In the genomic region with DNA sequence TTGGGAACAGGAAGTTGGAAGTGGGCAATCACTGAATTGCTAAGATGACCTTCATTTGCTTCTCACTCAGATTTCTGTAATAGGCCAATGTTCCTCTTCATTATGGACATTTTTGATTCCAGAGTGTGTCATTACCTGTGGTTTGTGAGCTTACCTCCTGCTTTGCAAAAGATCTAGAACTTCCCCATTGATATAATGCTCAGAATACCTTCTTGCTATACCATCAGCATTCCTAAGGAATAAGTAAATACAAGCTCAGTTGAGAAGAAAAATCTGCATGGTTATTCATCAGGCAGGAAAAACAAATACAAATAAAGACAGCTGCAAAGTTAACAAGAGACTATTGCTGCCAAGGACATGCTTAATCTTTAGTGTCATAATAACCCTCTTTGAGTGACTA, we compare ENCODE assay signal across 15 cellular contexts. TPM values are rescaled to one million over a fixed set of nuclear protein-coding genes. Genes with fewer than 3 reads are reported as not detected.
DNase-seq lines count a peak whose midpoint lies in the region; ATAC-seq and TF ChIP-seq lines count a peak whose summit lies in the region.
"Had no signal": no experiment of that assay in that cellular context is flagged by ENCODE, and none has a peak within 500 bp of the region (broad histone marks: within the 10 kb centered on the region; RNA-seq: fewer than 3 reads in every experiment).

No MANE protein-coding gene starts in this region.

- H3K9me2 ChIP-seq in hepatocyte (replicated peaks; ENCODE audit: insufficient read depth), result no peaks in the 10 kb centered on the region

- peaks cover 4% of the 10 kb centered on the region for H3K79me2 ChIP-seq in hepatocyte

- no peak overlapping the region for H3K4me2 ChIP-seq in hepatocyte

- TF ChIP-seq CTCF in hepatocyte (IDR thresholded peaks at IDR 0.05; ENCODE audit: poor library complexity) (no peak), sigmoid colon (IDR thresholded peaks at IDR 0.05) (no peak)

- H2AFZ ChIP-seq in hepatocyte, result no peak overlapping the region

- peak overlapping the region; percentile 34 to 89 for H3K27ac Mint-ChIP-seq in activated naive CD4-positive, alpha-beta T cell treated with anti-CD3 and anti-CD28 coated beads, Interleukin-2, amount 50 U/mL, for 72 hours
- peak overlapping the region; percentile 23 to 99 for H3K27ac Mint-ChIP-seq in T-cell

- H3K4me3 ChIP-seq in hepatocyte, result no peak overlapping the region
- H3K4me3 ChIP-seq in sigmoid colon, result no peak overlapping the region

- POLR2A ChIA-PET in T-cell (lab: Charles Lee), result interaction anchor here in 1 of 2 donors (0.5 to 1.6 kb wide), 2 partner anchors 13 to 64 kb away, joined by 3 to 5 read pairs; a partner anchor contains a TSS

- H4K20me1 ChIP-seq in hepatocyte (ENCODE audit: insufficient read depth, poor library complexity, severe bottlenecking), result no peaks in the 10 kb centered on the region

- no peak for TF ChIP-seq EP300 in sigmoid colon (IDR thresholded peaks at IDR 0.05)

- H3K4me1 Mint-ChIP-seq in T-cell, result peaks cover 26 to 31% (median 30%) of the 10 kb centered on the region in 3 donors

- H3K4me1 ChIP-seq in hepatocyte (ENCODE audit: insufficient read depth) (peaks cover 14% of the 10 kb centered on the region), sigmoid colon (peaks cover 0 to 22% (median 19%) of the 10 kb centered on the region in 4 donors)

- TF ChIP-seq POLR2A in sigmoid colon (IDR thresholded peaks at IDR 0.05), result no peak

- H3K36me3 Mint-ChIP-seq in activated naive CD4-positive, alpha-beta T cell treated with anti-CD3 and anti-CD28 coated beads, Interleukin-2, amount 50 U/mL, for 72 hours, result peaks cover 5 to 19% of the 10 kb centered on the region in 2 donors
- peaks cover 12% of the 10 kb centered on the region for H3K36me3 Mint-ChIP-seq in T-cell

- intact Hi-C loops in sigmoid colon (cut with DNase I), result loop anchor here (5.0 to 10.0 kb wide), 4 partner anchors 56 to 1623 kb away; a partner anchor contains a TSS

- ATAC-seq in activated naive CD4-positive, alpha-beta T cell treated with anti-CD3 and anti-CD28 coated beads, Interleukin-2, amount 50 U/mL, for 72 hours, result no peak
- ATAC-seq in T-cell (replicated peaks in 1 of 4), result no peak
- ATAC-seq in GM21447 (IDR thresholded peaks at IDR 0.05; ENCODE audit: unreplicated experiment), result no peak
- ATAC-seq: gastrocnemius medialis had no signal

- CTCF ChIA-PET in T-cell (lab: Charles Lee), result interaction anchor here (0.7 to 2.3 kb wide), 3 partner anchors 8 to 142 kb away, joined by 4 to 7 read pairs (median 4); a partner anchor contains a TSS

- no peaks in the 10 kb centered on the region for H3K27me3 ChIP-seq in hepatocyte
- no peaks in the 10 kb centered on the region for H3K27me3 ChIP-seq in sigmoid colon
- H3K27me3 ChIP-seq: gastrocnemius medialis had no signal

- H3K36me3 ChIP-seq in hepatocyte (replicated peaks; ENCODE audit: insufficient read depth, low read depth) (no peaks in the 10 kb centered on the region), sigmoid colon (no peaks in the 10 kb centered on the region)

- H3K27me3 Mint-ChIP-seq in T-cell, result no peaks in the 10 kb centered on the region

- peak overlapping the region in 2 of 3 donors; percentile 19 to 94 for H3K4me3 Mint-ChIP-seq in T-cell

- H3K27ac ChIP-seq in hepatocyte, result peak overlapping the region; percentile 92
- H3K27ac ChIP-seq in sigmoid colon, result no peak overlapping the region

- H3K9me3 Mint-ChIP-seq in activated naive CD4-positive, alpha-beta T cell treated with anti-CD3 and anti-CD28 coated beads, Interleukin-2, amount 50 U/mL, for 72 hours, result no peaks in the 10 kb centered on the region
- H3K9me3 Mint-ChIP-seq in T-cell, result no peaks in the 10 kb centered on the region

- H3K9me3 ChIP-seq in hepatocyte (ENCODE audit: low read depth), result no peaks in the 10 kb centered on the region
- no peaks in the 10 kb centered on the region for H3K9me3 ChIP-seq in sigmoid colon
- H3K9me3 ChIP-seq: gastrocnemius medialis had no signal

- DNase-seq in activated naive CD4-positive, alpha-beta T cell treated with anti-CD3 and anti-CD28 coated beads, Interleukin-2, amount 50 U/mL, for 72 hours (ENCODE audit: low spot score in 2 of 2), result no peak
- DNase-seq in activated naive CD4-positive, alpha-beta T cell treated with Interleukin-2 at 50 U/mL for 16 hours, result no peak
- DNase-seq in T-cell (no peak), hepatocyte (ENCODE audit: low spot score) (no peak), renal cortical epithelial cell (ENCODE audit: low read depth) (peak; percentile 25), sigmoid colon (no peak), MV-4-11 (lab: John Stamatoyannopoulos, UW) (no peak)
- DNase-seq: DMS79 treated with DMSO at 0.1 percent for 48 hours; gastrocnemius medialis; mammary epithelial cell; NCI-H2107; NCI-H748 treated with DMSO at 0.1 percent for 48 hours; RPMI8226; stimulated activated naive CD4-positive, alpha-beta T cell treated with Interleukin-2 at 50 U/mL for 16 hours had no signal

RNA-seq across cellular contexts. Expression of a gene that starts 5.6 kb away (rescaled TPM):
- 1,000 to 10,000 TPM; 2,715 to 3,354 TPM for total RNA-seq in activated naive CD4-positive, alpha-beta T cell treated with anti-CD3 and anti-CD28 coated beads, Interleukin-2, amount 50 U/mL, for 72 hours
- total RNA-seq in T-cell, result 1,000 to 10,000 TPM; 2,898 to 3,980 (median 3,701) TPM
- total RNA-seq in hepatocyte, result 390 and 395 TPM in 2 replicates
- polyA plus RNA-seq in hepatocyte, result 470 and 492 TPM in 2 replicates
- 347 and 384 TPM in 2 replicates for total RNA-seq in renal cortical epithelial cell
- total RNA-seq in sigmoid colon, result 100 to 1,000 TPM; 447 to 619 (median 549) TPM
- 1,000 to 10,000 TPM; 1,034 to 1,712 (median 1,302) TPM for polyA plus RNA-seq in sigmoid colon

RNA-seq across cellular contexts. Expression of a gene that starts 25.4 kb away (rescaled TPM):
- total RNA-seq in activated naive CD4-positive, alpha-beta T cell treated with anti-CD3 and anti-CD28 coated beads, Interleukin-2, amount 50 U/mL, for 72 hours, result 1 to 10 TPM in 1 of 2 donors, under 1 TPM in 1; 0.91 to 5.7 TPM
- 10 to 100 TPM in 3 of 5 donors, 1 to 10 TPM in 2; 7.3 to 12.2 (median 11.2) TPM for total RNA-seq in T-cell
- 3.6 and 4.7 TPM in 2 replicates for total RNA-seq in hepatocyte
- polyA plus RNA-seq in hepatocyte, result 1.2 and 1.8 TPM in 2 replicates
- total RNA-seq in renal cortical epithelial cell, result 4.0 and 8.9 TPM in 2 replicates
- total RNA-seq in sigmoid colon, result 1 to 10 TPM; 3.4 to 5.1 (median 4.5) TPM
- 1 to 10 TPM; 1.2 to 2.6 (median 1.6) TPM for polyA plus RNA-seq in sigmoid colon

RNA-seq across cellular contexts. Expression of a gene that starts 54.3 kb away (rescaled TPM):
- 1 to 10 TPM; 4.3 to 4.9 TPM for total RNA-seq in activated naive CD4-positive, alpha-beta T cell treated with anti-CD3 and anti-CD28 coated beads, Interleukin-2, amount 50 U/mL, for 72 hours
- 1 to 10 TPM; 2.0 to 3.1 (median 3.1) TPM for total RNA-seq in T-cell
- total RNA-seq in hepatocyte, result 4.4 and 5.4 TPM in 2 replicates
- polyA plus RNA-seq in hepatocyte, result 3.0 and 5.3 TPM in 2 replicates
- total RNA-seq in renal cortical epithelial cell, result 3.3 and 5.8 TPM in 2 replicates
- total RNA-seq in sigmoid colon, result 1 to 10 TPM; 1.4 to 7.3 (median 4.1) TPM
- 1 to 10 TPM; 1.8 to 2.1 (median 2.0) TPM for polyA plus RNA-seq in sigmoid colon
